Comparison of ENCODE assay signal across 8 cellular contexts in genomic region chr1:2586154-2587070, GRCh38. TPM values are rescaled to one million over a fixed set of nuclear protein-coding genes. Genes with fewer than 3 reads are reported as not detected.
DNase-seq lines count a peak whose midpoint lies in the region; ATAC-seq and TF ChIP-seq lines count a peak whose summit lies in the region.

A gene with protein sequence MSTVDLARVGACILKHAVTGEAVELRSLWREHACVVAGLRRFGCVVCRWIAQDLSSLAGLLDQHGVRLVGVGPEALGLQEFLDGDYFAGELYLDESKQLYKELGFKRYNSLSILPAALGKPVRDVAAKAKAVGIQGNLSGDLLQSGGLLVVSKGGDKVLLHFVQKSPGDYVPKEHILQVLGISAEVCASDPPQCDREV (plus strand): TSS chr1:2586777. CDS start chr1:2586886, 109 bp downstream.

- DNase-seq in NCI-H1930 (lab: John Stamatoyannopoulos, UW) (peak; percentile 91 to 93), left ventricle myocardium inferior (peak; percentile 100), progenitor cell of endocrine pancreas (ENCODE audit: low spot score, unreplicated experiment) (peak; percentile 98), ureter (ENCODE audit: low spot score) (peak; percentile 99)

- H3K27ac ChIP-seq in angular gyrus (ENCODE audit: low read depth, low read length) (peak within 1 kb of the TSS; percentile 88), left ventricle myocardium inferior (replicated peaks) (peak within 1 kb of the TSS; percentile 98)

- H3K4me1 ChIP-seq in left ventricle myocardium inferior, result peaks cover 40% of the 10 kb centered on the region

- ATAC-seq in GM18499 (IDR thresholded peaks at IDR 0.05; ENCODE audit: insufficient read depth, unreplicated experiment) (peak; percentile 33), HG02938 (IDR thresholded peaks at IDR 0.05; ENCODE audit: unreplicated experiment) (peak; percentile 56)

- peak within 1 kb of the TSS; percentile 86 for H3K4me3 ChIP-seq in left ventricle myocardium inferior

- H3K36me3 ChIP-seq in left ventricle myocardium inferior, result peaks cover 10% of the 10 kb centered on the region

- peaks cover 5% of the 10 kb centered on the region for H3K36me3 Mint-ChIP-seq in progenitor cell of endocrine pancreas (ENCODE audit: insufficient read depth)

- H3K27ac Mint-ChIP-seq in progenitor cell of endocrine pancreas, result peak within 1 kb of the TSS; percentile 92

- no peaks in the 10 kb centered on the region for H3K9me3 Mint-ChIP-seq in progenitor cell of endocrine pancreas (ENCODE audit: low read depth)

- H3K27me3 Mint-ChIP-seq in progenitor cell of endocrine pancreas, result no peaks in the 10 kb centered on the region

- no peaks in the 10 kb centered on the region for H3K27me3 ChIP-seq in left ventricle myocardium inferior (ENCODE audit: low read depth)

- H3K9me3 ChIP-seq in left ventricle myocardium inferior (replicated peaks), result no peaks in the 10 kb centered on the region

- intact Hi-C loops in T-helper 2 cell treated with Interferon-gamma antibody and Interleukin-4, amounts not matched to agents 100 ng/mL and 5 ng/mL, for 36 hours (cut with micrococcal nuclease), result loop anchor here (1.0 to 5.0 kb wide), 9 partner anchors 31 to 668 kb away; partner anchors contain the start of genes MORN1, PANK4, PEX10 and RER1
- intact Hi-C loops in left ventricle myocardium inferior (cut with micrococcal nuclease), result no loop called here

- H3K4me1 Mint-ChIP-seq in progenitor cell of endocrine pancreas (ENCODE audit: low read depth), result peaks cover 19% of the 10 kb centered on the region

- peak within 1 kb of the TSS; percentile 83 for H3K4me3 Mint-ChIP-seq in progenitor cell of endocrine pancreas (ENCODE audit: low read depth)

- TF ChIP-seq CTCF in left ventricle myocardium inferior (IDR thresholded peaks at IDR 0.05; ENCODE audit: borderline replicate concordance), result no peak
- no peak for TF ChIP-seq CTCF in progenitor cell of endocrine pancreas (IDR thresholded peaks at IDR 0.05; ENCODE audit: unreplicated experiment)

RNA-seq across cellular contexts. Expression of the gene that starts here (rescaled TPM):
- 22.5 and 23.5 TPM in 2 replicates for total RNA-seq in T-helper 2 cell treated with Interferon-gamma antibody and Interleukin-4, amounts not matched to agents 100 ng/mL and 5 ng/mL, for 36 hours
- 8.2 TPM for total RNA-seq in left ventricle myocardium inferior
- 32.0 and 36.4 TPM in 2 replicates for total RNA-seq in progenitor cell of endocrine pancreas
- total RNA-seq in ureter, result 37.1 TPM

Comparison
In these comparisons a context has a peak if more than half of its experiments do, and no peak if none do; other contexts are left out.
1. Peak in every context shown above with its lines: DNase-seq, ATAC-seq, H3K4me3 ChIP-seq and H3K27ac ChIP-seq.